In genomic region chr2:16397681-16398475, GRCh38 we compare ENCODE assay signal across 6 cellular contexts.
"Had no signal": no experiment of that assay in that cellular context is flagged by ENCODE, and none has a peak within 500 bp of the region (broad histone marks: within the 10 kb centered on the region; RNA-seq: fewer than 3 reads in every experiment).

No MANE protein-coding gene starts in this region.

- H3K4me3 ChIP-seq: GM23248 had no signal

- DNase-seq: GM23248, GOT3, H9, HCEC 1CT, KG1 had no signal

- FAIRE-seq: HTR-8/SVneo had no signal

- H3K9ac ChIP-seq: GM23248 had no signal

- H2AFZ ChIP-seq: GM23248 had no signal

- H3K27ac ChIP-seq: GM23248 had no signal
